27 cellular contexts compared by ENCODE assay signal in genomic region chr1:183051546-183051945, GRCh38. TPM values are rescaled to one million over a fixed set of nuclear protein-coding genes. Genes with fewer than 3 reads are reported as not detected.
DNase-seq lines count a peak whose midpoint lies in the region; ATAC-seq, FAIRE-seq and TF ChIP-seq lines count a peak whose summit lies in the region.
"Had no signal": no experiment of that assay in that cellular context is flagged by ENCODE, and none has a peak within 500 bp of the region (broad histone marks: within the 10 kb centered on the region; RNA-seq: fewer than 3 reads in every experiment).

No MANE protein-coding gene starts in this region.

- TF ChIP-seq CTCF in thoracic aorta (IDR thresholded peaks at IDR 0.05) (no peak), pancreas (IDR thresholded peaks at IDR 0.05) (no peak)

- H3K9ac ChIP-seq in adipocyte (ENCODE audit: low read length): no peak overlapping the region

- H3K4me3 ChIP-seq in adipocyte (ENCODE audit: low read length) (no peak overlapping the region), thoracic aorta (peak overlapping the region; percentile 3), pancreas (no peak overlapping the region)
- no peak overlapping the region for H3K4me3 ChIP-seq in naive thymus-derived CD4-positive, alpha-beta T cell (ENCODE audit: low read length)
- H3K4me3 ChIP-seq: colonic mucosa, gastroesophageal sphincter, lower lobe of right lung, prostate gland, skin epidermis had no signal

- no peaks in the 10 kb centered on the region for H3K27me3 ChIP-seq in adipocyte (replicated peaks; ENCODE audit: control insufficient read depth, insufficient read depth, low read length)
- H3K27me3 ChIP-seq in thoracic aorta (replicated peaks; ENCODE audit: insufficient read depth): no peaks in the 10 kb centered on the region
- H3K27me3 ChIP-seq in pancreas: no peaks in the 10 kb centered on the region
- peaks cover 0 to 8% of the 10 kb centered on the region in 2 donors for H3K27me3 ChIP-seq in naive thymus-derived CD4-positive, alpha-beta T cell (ENCODE audit: control insufficient read depth in 2 of 2, insufficient read depth in 2 of 2, low read length in 2 of 2)
- H3K27me3 ChIP-seq: brain microvascular endothelial cell, colonic mucosa, gastroesophageal sphincter had no signal

- no peak for FAIRE-seq in pancreas (lab: Jason Lieb, UNC)
- FAIRE-seq: A204.1, kidney had no signal

- H3K4me1 Mint-ChIP-seq in naive thymus-derived CD4-positive, alpha-beta T cell: peaks cover 0 to 3% (median 0%) of the 10 kb centered on the region in 7 donors
- H3K4me1 Mint-ChIP-seq in activated CD8-positive, alpha-beta T cell treated with anti-CD3 and anti-CD28 coated beads, Interleukin-2, amount 10 ng/mL, durations not matched to agents 7 days and 5 days (ENCODE audit: low read depth): peaks cover 5% of the 10 kb centered on the region
- H3K4me1 Mint-ChIP-seq: activated naive CD8-positive, alpha-beta T cell treated with anti-CD3 and anti-CD28 coated beads, Interleukin-2, amount 50 U/mL, for 24 hours had no signal

- H3K4me1 ChIP-seq in adipocyte (ENCODE audit: control insufficient read depth, insufficient read depth, low read length) (peaks cover 47% of the 10 kb centered on the region), thoracic aorta (ENCODE audit: control insufficient read depth in 1 of 2, low read depth in 2 of 2) (peaks cover 39 to 66% of the 10 kb centered on the region in 2 donors), pancreas (peaks cover 0 to 4% (median 0%) of the 10 kb centered on the region in 3 donors)
- no peaks in the 10 kb centered on the region for H3K4me1 ChIP-seq in naive thymus-derived CD4-positive, alpha-beta T cell (ENCODE audit: control insufficient read depth in 2 of 2, insufficient read depth in 2 of 2, low read length in 2 of 2)
- H3K4me1 ChIP-seq: colonic mucosa, prostate gland had no signal

- CTCF ChIA-PET in naive thymus-derived CD4-positive, alpha-beta T cell (lab: Charles Lee): interaction anchor here (0.6 kb wide), 1 partner anchor 287 kb away, joined by 3 read pairs; no protein-coding TSS in a partner anchor
- CTCF ChIA-PET in activated CD8-positive, alpha-beta T cell treated with anti-CD3 and anti-CD28 coated beads, Interleukin-2, amount 10 ng/mL, durations not matched to agents 7 days and 5 days (lab: Charles Lee): no interaction called here

- DNase-seq in Right ventricle myocardium superior (no peak), cardiac septum (ENCODE audit: low spot score) (no peak), adipocyte (ENCODE audit: low read depth) (peak; percentile 43), left ventricle myocardium superior (no peak), thoracic aorta (ENCODE audit: low spot score) (no peak), pancreas (no peak)
- DNase-seq in naive thymus-derived CD4-positive, alpha-beta T cell: no peak
- no peak for DNase-seq in activated CD8-positive, alpha-beta T cell treated with anti-CD3 and anti-CD28 coated beads, Interleukin-2, amount 10 ng/mL, durations not matched to agents 7 days and 5 days
- DNase-seq: activated CD4-positive, alpha-beta memory T cell treated with anti-CD3 and anti-CD28 coated beads for 36 hours; activated gamma-delta T cell; activated naive CD8-positive, alpha-beta T cell treated with anti-CD3 and anti-CD28 coated beads, Interleukin-2, amount 50 U/mL, for 24 hours; activated T-cell treated with anti-CD3 and anti-CD28 coated beads for 4 hours; brain microvascular endothelial cell; colonic mucosa; effector memory CD8-positive, alpha-beta T cell; HCEC 1CT; Kasumi-1; kidney; lower lobe of right lung; NCI-H1092; NCI-H187 treated with DMSO at 0.1 percent for 48 hours; SW 1271 had no signal

- no peak overlapping the region for H3K27ac Mint-ChIP-seq in naive thymus-derived CD4-positive, alpha-beta T cell
- H3K27ac Mint-ChIP-seq in activated CD8-positive, alpha-beta T cell treated with anti-CD3 and anti-CD28 coated beads, Interleukin-2, amount 10 ng/mL, durations not matched to agents 7 days and 5 days: no peak overlapping the region
- H3K27ac Mint-ChIP-seq: activated CD4-positive, alpha-beta memory T cell treated with anti-CD3 and anti-CD28 coated beads for 36 hours; activated naive CD8-positive, alpha-beta T cell treated with anti-CD3 and anti-CD28 coated beads, Interleukin-2, amount 50 U/mL, for 24 hours; effector memory CD8-positive, alpha-beta T cell had no signal

- 46 to 59% methylated on average over 1 of the region's 1 CpG for WGBS in pancreas, 2 donors

- H3K36me3 ChIP-seq in adipocyte (ENCODE audit: control insufficient read depth, insufficient read depth, low read length, severe bottlenecking): peaks cover 9% of the 10 kb centered on the region
- H3K36me3 ChIP-seq in thoracic aorta: no peaks in the 10 kb centered on the region
- H3K36me3 ChIP-seq in pancreas: no peaks in the 10 kb centered on the region
- H3K36me3 ChIP-seq in naive thymus-derived CD4-positive, alpha-beta T cell (ENCODE audit: control insufficient read depth in 2 of 3, insufficient read depth in 3 of 3, low read length in 3 of 3): no peaks in the 10 kb centered on the region
- H3K36me3 ChIP-seq: colonic mucosa, gastroesophageal sphincter, lower lobe of right lung, prostate gland had no signal

- H3K9me3 ChIP-seq in adipocyte (ENCODE audit: control insufficient read depth, low read length): no peaks in the 10 kb centered on the region
- no peaks in the 10 kb centered on the region for H3K9me3 ChIP-seq in thoracic aorta
- no peaks in the 10 kb centered on the region for H3K9me3 ChIP-seq in pancreas
- no peaks in the 10 kb centered on the region for H3K9me3 ChIP-seq in naive thymus-derived CD4-positive, alpha-beta T cell (ENCODE audit: control insufficient read depth in 2 of 3, low read length in 3 of 3)
- H3K9me3 ChIP-seq: colonic mucosa, gastroesophageal sphincter, lower lobe of right lung, prostate gland had no signal

- H3K9me3 Mint-ChIP-seq in naive thymus-derived CD4-positive, alpha-beta T cell: peaks cover 0 to 3% (median 0%) of the 10 kb centered on the region in 11 donors
- H3K9me3 Mint-ChIP-seq in activated CD8-positive, alpha-beta T cell treated with anti-CD3 and anti-CD28 coated beads, Interleukin-2, amount 10 ng/mL, durations not matched to agents 7 days and 5 days (ENCODE audit: insufficient read depth): no peaks in the 10 kb centered on the region
- H3K9me3 Mint-ChIP-seq: activated CD4-positive, alpha-beta memory T cell treated with anti-CD3 and anti-CD28 coated beads for 36 hours; activated naive CD8-positive, alpha-beta T cell treated with anti-CD3 and anti-CD28 coated beads, Interleukin-2, amount 50 U/mL, for 24 hours; effector memory CD8-positive, alpha-beta T cell had no signal

- intact Hi-C loops in Right ventricle myocardium superior (cut with DNase I): no loop called here
- intact Hi-C loops in cardiac septum (cut with DNase I): no loop called here
- intact Hi-C loops in left ventricle myocardium superior (cut with micrococcal nuclease): no loop called here
- intact Hi-C loops in pancreas (cut with DNase I): no loop called here
- intact Hi-C loops in naive thymus-derived CD4-positive, alpha-beta T cell (cut with micrococcal nuclease): no loop called here

- no peak overlapping the region for H3K4me3 Mint-ChIP-seq in naive thymus-derived CD4-positive, alpha-beta T cell
- H3K4me3 Mint-ChIP-seq in activated CD8-positive, alpha-beta T cell treated with anti-CD3 and anti-CD28 coated beads, Interleukin-2, amount 10 ng/mL, durations not matched to agents 7 days and 5 days: no peak overlapping the region
- H3K4me3 Mint-ChIP-seq: activated CD4-positive, alpha-beta memory T cell treated with anti-CD3 and anti-CD28 coated beads for 36 hours; activated naive CD8-positive, alpha-beta T cell treated with anti-CD3 and anti-CD28 coated beads, Interleukin-2, amount 50 U/mL, for 24 hours; effector memory CD8-positive, alpha-beta T cell had no signal

- POLR2A ChIA-PET in naive thymus-derived CD4-positive, alpha-beta T cell (lab: Charles Lee): no interaction called here
- POLR2A ChIA-PET in activated CD8-positive, alpha-beta T cell treated with anti-CD3 and anti-CD28 coated beads, Interleukin-2, amount 10 ng/mL, durations not matched to agents 7 days and 5 days (lab: Charles Lee): no interaction called here

- H3K27ac ChIP-seq in thoracic aorta (peak overlapping the region in 1 of 2 donors; percentile 29), pancreas (no peak overlapping the region)
- no peak overlapping the region for H3K27ac ChIP-seq in naive thymus-derived CD4-positive, alpha-beta T cell (ENCODE audit: low read depth, low read length)
- H3K27ac ChIP-seq: brain microvascular endothelial cell, colonic mucosa, gastroesophageal sphincter, HL-60, lower lobe of right lung, prostate gland, skin epidermis had no signal

- H3K36me3 Mint-ChIP-seq in naive thymus-derived CD4-positive, alpha-beta T cell: peaks cover 0 to 3% (median 0%) of the 10 kb centered on the region in 5 donors
- no peaks in the 10 kb centered on the region for H3K36me3 Mint-ChIP-seq in activated CD8-positive, alpha-beta T cell treated with anti-CD3 and anti-CD28 coated beads, Interleukin-2, amount 10 ng/mL, durations not matched to agents 7 days and 5 days (ENCODE audit: low read depth)
- H3K36me3 Mint-ChIP-seq: activated CD4-positive, alpha-beta memory T cell treated with anti-CD3 and anti-CD28 coated beads for 36 hours had no signal

- ATAC-seq in Right ventricle myocardium superior (ENCODE audit: poor library complexity) (peak; percentile 18), left ventricle myocardium superior (peak; percentile 60), thoracic aorta (ENCODE audit: insufficient number of reproducible peaks, low FRiP score, low read depth) (no peak), pancreas (no peak)
- no peak for ATAC-seq in naive thymus-derived CD4-positive, alpha-beta T cell
- no peak for ATAC-seq in activated CD8-positive, alpha-beta T cell treated with anti-CD3 and anti-CD28 coated beads, Interleukin-2, amount 10 ng/mL, durations not matched to agents 7 days and 5 days
- ATAC-seq: activated naive CD8-positive, alpha-beta T cell treated with anti-CD3 and anti-CD28 coated beads, Interleukin-2, amount 50 U/mL, for 24 hours; effector memory CD8-positive, alpha-beta T cell; gastroesophageal sphincter; lower lobe of right lung had no signal

- peaks cover 36 to 66% (median 61%) of the 10 kb centered on the region in 5 donors for H3K27me3 Mint-ChIP-seq in naive thymus-derived CD4-positive, alpha-beta T cell
- H3K27me3 Mint-ChIP-seq in activated CD8-positive, alpha-beta T cell treated with anti-CD3 and anti-CD28 coated beads, Interleukin-2, amount 10 ng/mL, durations not matched to agents 7 days and 5 days (ENCODE audit: low read depth): peaks cover 36% of the 10 kb centered on the region

RNA-seq across cellular contexts. Expression of gene LAMC1, which starts 28.3 kb away (rescaled TPM):
- total RNA-seq in Right ventricle myocardium superior (87.5 TPM), cardiac septum (104 TPM), left ventricle myocardium superior (98.7 TPM), thoracic aorta (100 to 1,000 TPM; 273 to 362 TPM), pancreas (10 to 100 TPM; 16.4 to 50.1 (median 37.0) TPM)
- 10 to 100 TPM; 11.2 to 12.3 TPM for polyA plus RNA-seq in pancreas
- 1 to 10 TPM in 1 of 5 experiments, under 1 TPM in 4; 0.02 to 1.3 (median 0.24) TPM for total RNA-seq in naive thymus-derived CD4-positive, alpha-beta T cell
- polyA plus RNA-seq in naive thymus-derived CD4-positive, alpha-beta T cell: not detected
- not detected for total RNA-seq in activated CD8-positive, alpha-beta T cell treated with anti-CD3 and anti-CD28 coated beads, Interleukin-2, amount 10 ng/mL, durations not matched to agents 7 days and 5 days

Comparison
In these comparisons a context has a peak if more than half of its experiments do, and no peak if none do; other contexts are left out.
1. ATAC-seq: peak in Right ventricle myocardium superior (single experiment) and left ventricle myocardium superior (single experiment); none in thoracic aorta (single experiment), pancreas (0 of 4), naive thymus-derived CD4-positive, alpha-beta T cell (single experiment) and activated CD8-positive, alpha-beta T cell treated with anti-CD3 and anti-CD28 coated beads, Interleukin-2, amount 10 ng/mL, durations not matched to agents 7 days and 5 days (single experiment).
2. RNA of gene LAMC1, which starts 28.3 kb away (total RNA-seq): 273 to 362 TPM in thoracic aorta, 104 TPM in cardiac septum (single experiment), 98.7 TPM in left ventricle myocardium superior (single experiment), 87.5 TPM in Right ventricle myocardium superior (single experiment) and 16.4 to 50.1 TPM in pancreas; 0.02 to 1.3 TPM in naive thymus-derived CD4-positive, alpha-beta T cell and not detected in activated CD8-positive, alpha-beta T cell treated with anti-CD3 and anti-CD28 coated beads, Interleukin-2, amount 10 ng/mL, durations not matched to agents 7 days and 5 days; every median in the first group is over 4 times any median in the second.